1 cellular context compared by ENCODE assay signal in the genomic region with DNA sequence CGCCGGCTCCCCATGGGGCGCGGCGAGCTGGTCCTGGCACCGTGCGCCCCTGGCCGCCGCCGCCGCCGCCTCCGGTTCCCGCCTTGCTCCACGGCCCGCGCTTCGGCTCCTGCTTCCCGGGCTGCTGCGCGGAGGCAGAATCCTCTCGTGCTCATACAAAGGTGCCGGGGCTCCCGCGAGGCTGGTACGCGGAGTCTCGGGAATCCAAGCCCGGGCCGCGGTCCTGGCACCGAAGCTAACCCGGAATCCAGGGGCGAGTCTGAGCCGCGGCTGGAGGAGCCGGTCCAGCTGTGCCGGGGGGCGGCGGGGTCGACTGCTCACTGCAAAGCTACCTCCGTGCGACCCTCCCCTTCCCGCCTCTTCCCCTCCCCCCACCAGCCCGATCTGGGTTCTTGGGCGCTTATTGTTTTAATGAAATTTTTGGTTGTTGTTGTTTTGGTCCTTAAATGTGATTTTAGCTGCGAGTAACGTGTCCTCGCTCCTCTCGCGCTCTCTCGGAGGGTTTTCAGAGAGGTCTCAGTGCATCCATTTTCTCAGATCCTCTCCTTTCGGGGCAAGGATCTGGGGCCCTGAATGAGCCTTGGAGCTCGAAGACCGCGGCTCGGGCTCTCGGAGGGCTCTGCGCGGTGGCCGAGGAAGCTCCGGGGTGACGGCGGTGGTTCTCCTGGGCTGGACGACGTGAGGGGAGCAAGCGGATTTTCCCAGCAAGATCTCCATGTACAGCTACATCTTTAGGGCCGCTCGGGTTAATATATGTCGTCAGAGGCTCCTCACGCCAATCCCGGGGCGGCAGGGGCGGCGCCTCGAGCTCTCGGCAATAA.
A peak's percentile ranks its signal among the peaks of the same experiment; 100 is the strongest.
TF ChIP-seq lines count a peak whose summit lies in the region.

A gene (minus strand): TSS at position 725 of the 821 bp plus-strand sequence. CDS start 940 bp downstream, outside the sequence.

TF ChIP-seq in K562, 482 proteins besides CTCF, POLR2A, EP300 and RAD21 (continued from another document):
- TF ChIP-seq, protein P1, sequence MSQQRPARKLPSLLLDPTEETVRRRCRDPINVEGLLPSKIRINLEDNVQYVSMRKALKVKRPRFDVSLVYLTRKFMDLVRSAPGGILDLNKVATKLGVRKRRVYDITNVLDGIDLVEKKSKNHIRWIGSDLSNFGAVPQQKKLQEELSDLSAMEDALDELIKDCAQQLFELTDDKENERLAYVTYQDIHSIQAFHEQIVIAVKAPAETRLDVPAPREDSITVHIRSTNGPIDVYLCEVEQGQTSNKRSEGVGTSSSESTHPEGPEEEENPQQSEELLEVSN (IDR thresholded peaks at IDR 0.05; ENCODE audit: borderline replicate concordance in 1 of 2, extremely low read depth in 1 of 2, insufficient read depth in 1 of 2, insufficient read length in 1 of 2, low read depth in 1 of 2, low read length in 1 of 2, poor library complexity in 1 of 2, severe bottlenecking in 1 of 2) = peak in 1 of 2 experiments; percentile 53
- TF ChIP-seq POLR2AphosphoS5 (IDR thresholded peaks at IDR 0.05; ENCODE audit: control insufficient read depth, insufficient read depth, low read depth, low read length) (peak; percentile 15; the same call in 1 of the 2 replicates), TBP (optimal IDR thresholded peaks at IDR 0.05; ENCODE audit: low read depth, low read length) (peak; percentile 53), TAF1 (IDR thresholded peaks at IDR 0.05; ENCODE audit: control insufficient read depth, extremely low read depth, insufficient read depth, low read length, severe bottlenecking) (peak; percentile 23), NR2C2 (CRISPR knock-in tag; IDR thresholded peaks at IDR 0.05) (no peak), NR2C2 (tag; IDR thresholded peaks at IDR 0.05) (no peak), POLR2G (IDR thresholded peaks at IDR 0.05; ENCODE audit: low read depth, low read length) (peak; percentile 72), ZBTB7A (IDR thresholded peaks at IDR 0.05; ENCODE audit: borderline replicate concordance, control insufficient read depth, low read depth, low read length) (peak; percentile 53; the same call in 1 of the 2 replicates), TAF7 (tag; IDR thresholded peaks at IDR 0.05) (no peak), ATF1 (CRISPR knock-in tag; IDR thresholded peaks at IDR 0.05) (no peak), ATF1 (tag; IDR thresholded peaks at IDR 0.05) (peak; percentile 46), ARID1B (IDR thresholded peaks at IDR 0.05) (no peak), BCL6 (CRISPR knock-in tag; IDR thresholded peaks at IDR 0.05) (no peak), YY1 (IDR thresholded peaks at IDR 0.05; ENCODE audit: borderline replicate concordance in 1 of 3, control insufficient read depth in 1 of 3, extremely low read depth in 1 of 3, insufficient read depth in 3 of 3, insufficient read length in 1 of 3, insufficient replicate concordance in 2 of 3, low read depth in 1 of 3, low read length in 2 of 3) (peak in 1 of 3 experiments; percentile 53)
- TF ChIP-seq, protein P2, sequence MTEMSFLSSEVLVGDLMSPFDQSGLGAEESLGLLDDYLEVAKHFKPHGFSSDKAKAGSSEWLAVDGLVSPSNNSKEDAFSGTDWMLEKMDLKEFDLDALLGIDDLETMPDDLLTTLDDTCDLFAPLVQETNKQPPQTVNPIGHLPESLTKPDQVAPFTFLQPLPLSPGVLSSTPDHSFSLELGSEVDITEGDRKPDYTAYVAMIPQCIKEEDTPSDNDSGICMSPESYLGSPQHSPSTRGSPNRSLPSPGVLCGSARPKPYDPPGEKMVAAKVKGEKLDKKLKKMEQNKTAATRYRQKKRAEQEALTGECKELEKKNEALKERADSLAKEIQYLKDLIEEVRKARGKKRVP (CRISPR knock-in tag; IDR thresholded peaks at IDR 0.05) = no peak
